In the genomic region with DNA sequence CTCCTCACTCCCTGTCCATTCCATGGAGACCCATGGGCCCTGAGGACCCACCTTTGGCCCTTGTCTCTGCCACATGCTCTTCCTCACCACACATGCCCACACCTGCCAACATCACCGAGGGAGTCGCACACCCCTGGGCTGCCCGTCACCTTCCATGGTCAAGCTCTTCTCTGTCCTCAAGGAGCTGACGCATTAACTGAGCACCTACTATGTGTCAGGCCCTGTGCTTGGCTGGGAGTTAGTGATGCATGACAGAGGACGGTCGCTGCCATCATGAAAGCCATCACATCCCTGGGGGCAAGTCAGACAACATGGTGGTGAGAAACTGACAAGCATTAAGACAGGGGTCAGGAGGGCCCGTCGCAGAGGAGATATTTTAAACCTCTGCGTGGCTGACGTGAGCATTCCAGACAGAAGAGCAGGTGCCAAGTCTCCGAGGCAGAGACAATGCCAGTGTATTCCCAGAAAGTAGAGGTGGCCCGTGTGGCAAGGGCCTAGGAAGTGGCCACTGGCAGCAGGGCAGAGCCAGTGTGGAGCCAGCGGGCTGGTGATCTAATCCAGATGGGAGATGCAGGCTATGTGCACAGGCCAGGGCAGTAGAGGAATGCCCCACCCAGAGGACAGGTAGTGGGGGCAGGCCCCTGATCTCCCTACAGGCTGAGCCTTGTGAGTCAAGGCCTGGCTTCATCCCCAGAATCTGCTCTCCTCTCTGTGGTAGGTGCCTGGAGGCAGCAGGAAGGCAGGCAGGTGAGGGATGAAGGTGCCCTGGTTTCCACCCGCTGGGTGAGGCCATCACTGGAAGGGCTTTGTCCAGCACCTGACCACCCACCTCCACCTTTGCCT, we compare ENCODE assay signal across 30 cellular contexts. TPM values are rescaled to one million over a fixed set of nuclear protein-coding genes. Genes with fewer than 3 reads are reported as not detected.
A peak's percentile ranks its signal among the peaks of the same experiment; 100 is the strongest.
DNase-seq lines count a peak whose midpoint lies in the region; ATAC-seq, FAIRE-seq and TF ChIP-seq lines count a peak whose summit lies in the region.
"Had no signal": no experiment of that assay in that cellular context is flagged by ENCODE, and none has a peak within 500 bp of the region (broad histone marks: within the 10 kb centered on the region; RNA-seq: fewer than 3 reads in every experiment).

No MANE protein-coding gene starts in this region.

- no peak for ATAC-seq in GM12878
- ATAC-seq in esophagus mucosa = peak; percentile 66
- no peak for ATAC-seq in lower lobe of right lung
- ATAC-seq: A549; CD8-positive, alpha-beta T cell; right lobe of liver had no signal

- RAD21 ChIA-PET in GM12878 (lab: Charles Lee; ENCODE audit: unreplicated experiment) = no interaction called here

- peaks cover 75 to 99% (median 98%) of the 10 kb centered on the region in 11 experiments for H3K36me3 ChIP-seq in BLaER1 treated with 17β-estradiol and CSF1 and Interleukin-3, amounts not matched to agents 10 nM and 100 nM
- H3K36me3 ChIP-seq in GM12878 (ENCODE audit: control insufficient read depth in 2 of 2, insufficient read depth in 2 of 2, low read length in 1 of 2) = peaks cover 35 to 67% of the 10 kb centered on the region in 2 experiments
- H3K36me3 ChIP-seq in lower lobe of right lung = peaks cover 86% of the 10 kb centered on the region
- H3K36me3 ChIP-seq in small intestine (ENCODE audit: control insufficient read depth in 2 of 2, insufficient read depth in 2 of 2, low read length in 2 of 2) = peaks cover 12 to 22% of the 10 kb centered on the region in 2 donors

- H4K20me1 ChIP-seq in BLaER1 treated with 17β-estradiol and CSF1 and Interleukin-3, amounts not matched to agents 10 nM and 100 nM = peaks cover 88 to 100% (median 99%) of the 10 kb centered on the region in 11 experiments
- peaks cover 4% of the 10 kb centered on the region for H4K20me1 ChIP-seq in GM12878 (ENCODE audit: control insufficient read depth, insufficient read depth)

- no peak for TF ChIP-seq EP300 in GM12878 (IDR thresholded peaks at IDR 0.05; ENCODE audit: borderline replicate concordance in 1 of 2, control insufficient read depth in 1 of 2, low read depth in 2 of 2, low read length in 2 of 2)

- H3K9ac ChIP-seq in BLaER1 treated with 17β-estradiol and CSF1 and Interleukin-3, amounts not matched to agents 10 nM and 100 nM = peak overlapping the region in 7 of 11 experiments; percentile 2 to 54 (median 24); a peak in 8 of 22 replicates
- H3K9ac ChIP-seq in GM12878 (ENCODE audit: control insufficient read depth, insufficient read depth, low read length) = no peak overlapping the region

- no peak overlapping the region for H2AFZ ChIP-seq in GM12878 (ENCODE audit: control insufficient read depth, low read depth, low read length)

- no peak for TF ChIP-seq RAD21 in GM12878 (IDR thresholded peaks at IDR 0.05; ENCODE audit: insufficient read depth, low read depth, low read length)

- H3K27me3 ChIP-seq in BLaER1 treated with 17β-estradiol and CSF1 and Interleukin-3, amounts not matched to agents 10 nM and 100 nM = no peaks in the 10 kb centered on the region
- H3K27me3 ChIP-seq in GM12878 (replicated peaks in 1 of 2; ENCODE audit: control insufficient read depth in 2 of 2, insufficient read depth in 2 of 2, low read length in 1 of 2) (no peaks in the 10 kb centered on the region), lower lobe of right lung (ENCODE audit: low read depth) (no peaks in the 10 kb centered on the region), small intestine (ENCODE audit: control insufficient read depth in 2 of 2, insufficient read depth in 2 of 2, low read length in 2 of 2) (no peaks in the 10 kb centered on the region)
- H3K27me3 ChIP-seq: brain microvascular endothelial cell, heart left ventricle, right lobe of liver, SJCRH30, thyroid gland had no signal

- no peak for DNase-seq in GM12878 (ENCODE audit: low read depth, low spot score)
- peak; percentile 30 for DNase-seq in lower lobe of right lung
- DNase-seq in small intestine = no peak
- no peak for DNase-seq in ACHN
- DNase-seq in HPDE6-E6E7 (ENCODE audit: extremely low spot score) = no peak
- DNase-seq in NCI-H2107 treated with DMSO at 0.1 percent for 48 hours (lab: John Stamatoyannopoulos, UW; ENCODE audit: unreplicated experiment) = no peak
- DNase-seq: activated CD4-positive, alpha-beta T cell treated with anti-CD3 and anti-CD28 coated beads for 48 hours; AML-193; amygdala; brain microvascular endothelial cell; CD8-positive, alpha-beta T cell; DMS 273 treated with DMSO at 0.1 percent for 48 hours; erythroblast; Kasumi-1; MV-4-11; NCI-H446; NCI-H82; SJCRH30; stimulated activated CD4-positive, alpha-beta T cell treated with anti-CD3 and anti-CD28 coated beads, Interleukin-12 subunit alpha, Interleukin-12 subunit beta, amount 100 ng/mL, for 4 hours; stimulated activated CD4-positive, alpha-beta T cell treated with anti-CD3 and anti-CD28 coated beads, Interleukin-2, amount 100 ng/mL, for 48 hours; T-helper 9 cell; thyroid gland had no signal

- H3K4me2 ChIP-seq in BLaER1 treated with 17β-estradiol and CSF1 and Interleukin-3, amounts not matched to agents 10 nM and 100 nM = peak overlapping the region in 8 of 11 experiments; percentile 30 to 64 (median 53); a peak in 16 of 22 replicates
- no peak overlapping the region for H3K4me2 ChIP-seq in GM12878 (ENCODE audit: control insufficient read depth, insufficient read depth)
- H3K4me2 ChIP-seq: A549 had no signal

- in situ Hi-C loops in GM12878 (cut with MboI) = no loop called here
- in situ Hi-C loops in ACHN (cut with HindIII; ENCODE audit: low pct_ligation_motif_present, low pct_unique_long_range_greater_than_20kb, low sequenced_read_pairs) = no loop called here

- peaks cover 28 to 52% (median 39%) of the 10 kb centered on the region in 10 experiments for H3K4me1 ChIP-seq in BLaER1 treated with 17β-estradiol and CSF1 and Interleukin-3, amounts not matched to agents 10 nM and 100 nM
- no peaks in the 10 kb centered on the region; the same call in 1 of the 2 replicates for H3K4me1 ChIP-seq in GM12878 (ENCODE audit: control insufficient read depth, insufficient read depth, low read length)
- peaks cover 35% of the 10 kb centered on the region for H3K4me1 ChIP-seq in lower lobe of right lung
- no peaks in the 10 kb centered on the region for H3K4me1 ChIP-seq in small intestine (ENCODE audit: control insufficient read depth in 2 of 2, insufficient read depth in 1 of 2, low read depth in 1 of 2, low read length in 1 of 2)
- H3K4me1 ChIP-seq: SJCRH30 had no signal

- POLR2A ChIA-PET in GM12878 (lab: Charles Lee) = no interaction called here

- no peak overlapping the region for H3K4me3 ChIP-seq in BLaER1 treated with 17β-estradiol and CSF1 and Interleukin-3, amounts not matched to agents 10 nM and 100 nM
- H3K4me3 ChIP-seq in GM12878 (no peak overlapping the region), lower lobe of right lung (no peak overlapping the region), small intestine (ENCODE audit: low read depth in 1 of 2, low read length in 2 of 2) (no peak overlapping the region)
- H3K4me3 ChIP-seq: A549, heart left ventricle, right lobe of liver, SJCRH30, thyroid gland had no signal

- intact Hi-C loops in GM12878 (cut with micrococcal nuclease; ENCODE audit: unreplicated experiment) (no loop called here), lower lobe of right lung (cut with DNase I) (no loop called here)

- TF ChIP-seq POLR2A in GM12878 (IDR thresholded peaks at IDR 0.05; ENCODE audit: low read depth, low read length) = no peak

- CTCF ChIA-PET in GM12878 (lab: Yijun Ruan, JAX) = no interaction called here

- peaks cover 3% of the 10 kb centered on the region for H3K79me2 ChIP-seq in GM12878 (ENCODE audit: control insufficient read depth, insufficient read depth, low read length)

- TF ChIP-seq CTCF in GM12878 (IDR thresholded peaks at IDR 0.05 in 2 of 3, conservative IDR thresholded peaks at IDR 0.05 in 1 of 3; ENCODE audit: control insufficient read depth in 2 of 3, extremely low read depth in 1 of 3, insufficient read depth in 1 of 3, low read depth in 3 of 3, low read length in 3 of 3) (no peak), lower lobe of right lung (IDR thresholded peaks at IDR 0.05) (no peak)

- FAIRE-seq in GM12878 (lab: Jason Lieb, UNC) = no peak
- no peak for FAIRE-seq in small intestine (lab: Jason Lieb, UNC)
- FAIRE-seq: A549, RCC 7860 had no signal

- peak overlapping the region in 4 of 11 experiments; percentile 5 to 36 (median 32); a peak in 4 of 22 replicates for H3K27ac ChIP-seq in BLaER1 treated with 17β-estradiol and CSF1 and Interleukin-3, amounts not matched to agents 10 nM and 100 nM
- H3K27ac ChIP-seq in GM12878 (ENCODE audit: control insufficient read depth, insufficient read depth) (no peak overlapping the region), lower lobe of right lung (no peak overlapping the region), small intestine (ENCODE audit: low read depth in 1 of 2, low read length in 1 of 2) (no peak overlapping the region)
- H3K27ac ChIP-seq: A549, brain microvascular endothelial cell, HL-60, right lobe of liver, SJCRH30, thyroid gland, VCaP had no signal

- no peaks in the 10 kb centered on the region for H3K9me3 ChIP-seq in BLaER1 treated with 17β-estradiol and CSF1 and Interleukin-3, amounts not matched to agents 10 nM and 100 nM (replicated peaks in 1 of 11)
- H3K9me3 ChIP-seq in GM12878 (replicated peaks; ENCODE audit: control insufficient read depth, insufficient read depth, low read length) (no peaks in the 10 kb centered on the region), lower lobe of right lung (no peaks in the 10 kb centered on the region), small intestine (ENCODE audit: control insufficient read depth, low read depth) (no peaks in the 10 kb centered on the region)
- H3K9me3 ChIP-seq: A549, heart left ventricle, right lobe of liver, SJCRH30, thyroid gland had no signal

- WGBS in GM12878 (ENCODE audit: insufficient coverage, insufficient replicate concordance, low lambda C conversion rate, missing lambda C conversion rate) = 96% methylated on average over 14 of the region's 14 CpGs
- 93 to 96% (median 95%) methylated on average over 14 of the region's 14 CpGs for WGBS in small intestine, 3 donors

- SMC1A ChIA-PET in GM12878 (lab: Charles Lee; ENCODE audit: uncharacterized antibody, unreplicated experiment) = no interaction called here

- BruUV-seq in GM12878 (replicated peaks; lab: Mats Ljungman, UMichigan) = no TSS peak

RNA-seq across cellular contexts. Expression of a gene that starts 21.2 kb away (rescaled TPM):
- 21.0 TPM in 2 replicates for total RNA-seq in GM12878 (2013; cell fraction: nucleolus; rRNA removed)
- 48.6 and 50.8 TPM in 2 replicates for total RNA-seq in GM12878 (2014; rRNA removed)
- 62.6 and 72.5 TPM in 2 replicates for total RNA-seq in GM12878 (2014; rRNA removed; fragmentation: Illumina TruSeq; extraction: Trizol)
- total RNA-seq in GM12878 (2021) = 152 and 155 TPM in 2 replicates
- polyA plus RNA-seq in GM12878 (2011; ENCODE audit: low read depth) = 28.8 TPM
- polyA plus RNA-seq in GM12878 (2011; rRNA removed) = 56.8 and 68.2 TPM in 2 replicates
- 81.7 and 93.7 TPM in 2 replicates for polyA plus RNA-seq in GM12878 (2011; cell fraction: cytosol; rRNA removed)
- polyA plus RNA-seq in GM12878 (2011; cell fraction: nucleus; rRNA removed) = 45.9 and 67.9 TPM in 2 replicates
- polyA plus RNA-seq in GM12878 (2012) = 43.1 and 57.4 TPM in 2 replicates
- 84.5 and 112 TPM in 2 replicates for polyA plus RNA-seq in GM12878 (2014; fragmentation: Illumina TruSeq; extraction: Trizol)
- polyA plus RNA-seq in GM12878 (2014; fragmentation: Nextera tagmentation; extraction: Ambion mirVana) = 10 to 100 TPM in 1 of 2 experiments, 1 to 10 TPM in 1; 7.4 to 12.9 TPM
- polyA plus RNA-seq in GM12878 (2014; rRNA removed) = 86.8 and 102 TPM in 2 replicates
- polyA plus RNA-seq in GM12878 (2016; fragmentation: Nextera tagmentation; extraction: Ambion mirVana) = 100 to 1,000 TPM in 1 of 2 experiments, 10 to 100 TPM in 1; 33.4 to 138 TPM
- 55.2 and 70.5 TPM in 2 replicates for polyA minus RNA-seq in GM12878 (2011; rRNA and poly(A)+ RNA removed)
- 29.3 and 37.1 TPM in 2 replicates for polyA minus RNA-seq in GM12878 (2011; cell fraction: cytosol; rRNA and poly(A)+ RNA removed)
- 4.2 and 10.9 TPM in 2 replicates for polyA minus RNA-seq in GM12878 (2011; cell fraction: nucleus; rRNA and poly(A)+ RNA removed)
- 48.7 TPM for total RNA-seq in esophagus mucosa
- 66.3 TPM for total RNA-seq in lower lobe of right lung
- polyA plus RNA-seq in small intestine = 10 to 100 TPM; 14.6 to 34.4 (median 18.3) TPM

RNA-seq across cellular contexts. Expression of a gene that starts 40.8 kb away (rescaled TPM):
- 71.2 and 71.4 TPM in 2 replicates for total RNA-seq in GM12878 (2013; cell fraction: nucleolus; rRNA removed)
- total RNA-seq in GM12878 (2014; rRNA removed) = 52.6 and 65.7 TPM in 2 replicates
- 43.5 and 59.1 TPM in 2 replicates for total RNA-seq in GM12878 (2014; rRNA removed; fragmentation: Illumina TruSeq; extraction: Trizol)
- total RNA-seq in GM12878 (2021) = 81.9 and 90.7 TPM in 2 replicates
- 20.1 TPM for polyA plus RNA-seq in GM12878 (2011; ENCODE audit: low read depth)
- polyA plus RNA-seq in GM12878 (2011; rRNA removed) = 36.8 and 37.3 TPM in 2 replicates
- polyA plus RNA-seq in GM12878 (2011; cell fraction: cytosol; rRNA removed) = 40.7 and 85.2 TPM in 2 replicates
- 120 and 180 TPM in 2 replicates for polyA plus RNA-seq in GM12878 (2011; cell fraction: nucleus; rRNA removed)
- polyA plus RNA-seq in GM12878 (2012) = 43.0 and 49.0 TPM in 2 replicates
- polyA plus RNA-seq in GM12878 (2014; fragmentation: Illumina TruSeq; extraction: Trizol) = 27.0 and 42.9 TPM in 2 replicates
- 1 to 10 TPM; 6.6 to 10.0 TPM for polyA plus RNA-seq in GM12878 (2014; fragmentation: Nextera tagmentation; extraction: Ambion mirVana)
- polyA plus RNA-seq in GM12878 (2014; rRNA removed) = 76.3 and 94.1 TPM in 2 replicates
- polyA plus RNA-seq in GM12878 (2016; fragmentation: Nextera tagmentation; extraction: Ambion mirVana) = 10 to 100 TPM; 56.1 to 61.9 TPM
- 23.5 and 32.5 TPM in 2 replicates for polyA minus RNA-seq in GM12878 (2011; rRNA and poly(A)+ RNA removed)
- 21.6 and 26.1 TPM in 2 replicates for polyA minus RNA-seq in GM12878 (2011; cell fraction: cytosol; rRNA and poly(A)+ RNA removed)
- 18.5 and 36.6 TPM in 2 replicates for polyA minus RNA-seq in GM12878 (2011; cell fraction: nucleus; rRNA and poly(A)+ RNA removed)
- 43.8 TPM for total RNA-seq in esophagus mucosa
- total RNA-seq in lower lobe of right lung = 45.2 TPM
- 10 to 100 TPM; 65.1 to 81.4 (median 72.6) TPM for polyA plus RNA-seq in small intestine

RNA-seq across cellular contexts. Expression of a gene that starts 58.3 kb away (rescaled TPM):
- not detected in 2 replicates for total RNA-seq in GM12878 (2013; cell fraction: nucleolus; rRNA removed)
- total RNA-seq in GM12878 (2014; rRNA removed) = 0.11 and 0.23 TPM in 2 replicates
- total RNA-seq in GM12878 (2014; rRNA removed; fragmentation: Illumina TruSeq; extraction: Trizol) = not detected in 2 replicates
- total RNA-seq in GM12878 (2021) = 1.0 and 1.1 TPM in 2 replicates
- not detected for polyA plus RNA-seq in GM12878 (2011; ENCODE audit: low read depth)
- polyA plus RNA-seq in GM12878 (2011; rRNA removed) = not detected in 2 replicates
- polyA plus RNA-seq in GM12878 (2011; cell fraction: cytosol; rRNA removed) = 0.15 and 0.32 TPM in 2 replicates
- polyA plus RNA-seq in GM12878 (2011; cell fraction: nucleus; rRNA removed) = 0.28 and 0.69 TPM in 2 replicates
- polyA plus RNA-seq in GM12878 (2012) = 0.17 and 0.49 TPM in 2 replicates
- 0.04 TPM in 1 of 2 replicates, not detected in the other for polyA plus RNA-seq in GM12878 (2014; fragmentation: Illumina TruSeq; extraction: Trizol)
- not detected for polyA plus RNA-seq in GM12878 (2014; fragmentation: Nextera tagmentation; extraction: Ambion mirVana)
- 0.33 and 0.84 TPM in 2 replicates for polyA plus RNA-seq in GM12878 (2014; rRNA removed)
- polyA plus RNA-seq in GM12878 (2016; fragmentation: Nextera tagmentation; extraction: Ambion mirVana) = under 1 TPM; 0.43 to 0.57 TPM
- not detected in 2 replicates for polyA minus RNA-seq in GM12878 (2011; rRNA and poly(A)+ RNA removed)
- polyA minus RNA-seq in GM12878 (2011; cell fraction: cytosol; rRNA and poly(A)+ RNA removed) = 1.7 TPM in 1 of 2 replicates, not detected in the other
- not detected in 2 replicates for polyA minus RNA-seq in GM12878 (2011; cell fraction: nucleus; rRNA and poly(A)+ RNA removed)
- not detected for total RNA-seq in esophagus mucosa
- 5.8 TPM for total RNA-seq in lower lobe of right lung
- 1 to 10 TPM in 1 of 3 donors, not detected in 2; 1.1 TPM for polyA plus RNA-seq in small intestine
- total RNA-seq: CD8-positive, alpha-beta T cell had no signal
